ENCODE assay signal across 8 cellular contexts in the genomic region with DNA sequence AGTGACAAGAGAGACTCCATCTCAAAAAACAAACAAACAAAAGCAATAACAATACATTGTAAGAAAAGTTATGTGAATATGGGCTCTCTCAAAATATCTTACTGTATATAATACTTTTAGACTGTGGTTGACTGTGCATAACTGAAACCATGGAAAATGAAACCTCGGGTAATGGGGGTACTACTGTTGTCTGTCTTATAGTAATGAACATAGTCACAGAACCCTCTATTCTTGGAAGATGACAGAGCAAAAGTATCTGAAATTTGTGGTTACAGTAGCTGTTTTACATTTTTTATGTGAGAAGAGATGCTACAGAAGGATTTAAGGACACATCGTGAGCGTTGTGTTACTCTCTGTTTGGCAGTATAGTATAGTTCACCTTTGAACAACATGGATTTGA.
DNase-seq lines count a peak whose midpoint lies in the region; ATAC-seq lines count a peak whose summit lies in the region.

No MANE protein-coding gene starts in this region.

- H3K4me3 Mint-ChIP-seq in activated T-cell treated with anti-CD3 and anti-CD28 coated beads, Interleukin-2, amount 50 U/mL, for 24 hours, result peak overlapping the region; percentile 54
- peak overlapping the region; percentile 56 to 71 for H3K4me3 Mint-ChIP-seq in stimulated activated naive CD8-positive, alpha-beta T cell treated with anti-CD3 and anti-CD28 coated beads, Interleukin-15, amount 100 ng/mL, for 72 hours

- peak overlapping the region; percentile 87 for H3K27ac Mint-ChIP-seq in activated T-cell treated with anti-CD3 and anti-CD28 coated beads, Interleukin-2, amount 50 U/mL, for 24 hours
- H3K27ac Mint-ChIP-seq in stimulated activated naive CD8-positive, alpha-beta T cell treated with anti-CD3 and anti-CD28 coated beads, Interleukin-15, amount 100 ng/mL, for 72 hours, result peak overlapping the region; percentile 48 to 73

- ATAC-seq in HG03354 (IDR thresholded peaks at IDR 0.05; ENCODE audit: poor library complexity, severe bottlenecking, unreplicated experiment), result peak; percentile 78
- peak; percentile 97 for ATAC-seq in stimulated activated naive CD8-positive, alpha-beta T cell treated with anti-CD3 and anti-CD28 coated beads, Interleukin-15, amount 100 ng/mL, for 72 hours

- H3K27me3 Mint-ChIP-seq in activated T-cell treated with anti-CD3 and anti-CD28 coated beads, Interleukin-2, amount 50 U/mL, for 24 hours, result no peaks in the 10 kb centered on the region
- no peaks in the 10 kb centered on the region for H3K27me3 Mint-ChIP-seq in stimulated activated naive CD8-positive, alpha-beta T cell treated with anti-CD3 and anti-CD28 coated beads, Interleukin-15, amount 100 ng/mL, for 72 hours

- H3K4me1 Mint-ChIP-seq in activated T-cell treated with anti-CD3 and anti-CD28 coated beads, Interleukin-2, amount 50 U/mL, for 24 hours (ENCODE audit: low read depth), result peaks cover 73% of the 10 kb centered on the region
- H3K4me1 Mint-ChIP-seq in stimulated activated naive CD8-positive, alpha-beta T cell treated with anti-CD3 and anti-CD28 coated beads, Interleukin-15, amount 100 ng/mL, for 72 hours, result peaks cover 73% of the 10 kb centered on the region

- H3K27ac ChIP-seq in angular gyrus (ENCODE audit: low read depth, low read length), result peak overlapping the region; percentile 69

- no peaks in the 10 kb centered on the region for H3K36me3 Mint-ChIP-seq in activated T-cell treated with anti-CD3 and anti-CD28 coated beads, Interleukin-2, amount 50 U/mL, for 24 hours (ENCODE audit: low read depth)

- no peak for DNase-seq in activated T-cell treated with anti-CD3 and anti-CD28 coated beads, Interleukin-2, amount 50 U/mL, for 24 hours
- no peak for DNase-seq in activated T-cell treated with anti-CD3 and anti-CD28 coated beads, Interleukin-2, amount 50 U/mL, for 48 hours
- peak; percentile 30 to 48 for DNase-seq in stimulated activated naive CD8-positive, alpha-beta T cell treated with anti-CD3 and anti-CD28 coated beads, Interleukin-15, amount 100 ng/mL, for 72 hours
- DNase-seq in NCI-H524 (lab: John Stamatoyannopoulos, UW) (no peak), SIG-M5 treated with dmso at 0.1 percent for 504 hours (lab: John Stamatoyannopoulos, UW; ENCODE audit: unreplicated experiment) (no peak), middle frontal gyrus (ENCODE audit: extremely low spot score, low spot score) (no peak)

- H3K9me3 Mint-ChIP-seq in activated T-cell treated with anti-CD3 and anti-CD28 coated beads, Interleukin-2, amount 50 U/mL, for 24 hours, result no peaks in the 10 kb centered on the region
- no peaks in the 10 kb centered on the region for H3K9me3 Mint-ChIP-seq in stimulated activated naive CD8-positive, alpha-beta T cell treated with anti-CD3 and anti-CD28 coated beads, Interleukin-15, amount 100 ng/mL, for 72 hours

Comparison
In these comparisons a context has a peak if more than half of its experiments do, and no peak if none do; other contexts are left out.
1. DNase-seq: peak in stimulated activated naive CD8-positive, alpha-beta T cell treated with anti-CD3 and anti-CD28 coated beads, Interleukin-15, amount 100 ng/mL, for 72 hours (2 of 2); none in activated T-cell treated with anti-CD3 and anti-CD28 coated beads, Interleukin-2, amount 50 U/mL, for 24 hours (single experiment), activated T-cell treated with anti-CD3 and anti-CD28 coated beads, Interleukin-2, amount 50 U/mL, for 48 hours (0 of 2), NCI-H524 (0 of 2), SIG-M5 treated with dmso at 0.1 percent for 504 hours (single experiment) and middle frontal gyrus (single experiment).